Comparison of ENCODE assay signal across 14 cellular contexts in the genomic region with DNA sequence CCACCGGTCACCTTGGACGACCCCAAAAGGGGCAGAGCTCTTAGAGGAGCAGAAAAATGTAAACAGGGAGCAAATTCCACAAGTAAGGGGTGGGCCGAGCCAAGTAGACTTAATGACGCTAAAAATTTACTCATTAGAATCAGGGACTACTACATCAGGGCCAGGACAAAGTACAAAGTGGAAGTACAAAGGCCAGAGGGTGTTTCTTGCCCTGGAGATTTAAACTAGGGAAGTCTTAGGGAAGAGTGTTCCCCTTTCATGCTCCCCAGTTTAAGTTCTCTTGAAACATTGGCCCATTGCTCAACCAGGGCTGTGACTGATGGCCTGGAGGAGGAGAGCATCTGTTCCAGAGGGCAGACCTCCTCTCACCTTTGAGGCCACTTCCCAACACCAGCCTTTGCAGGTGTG. TPM values are rescaled to one million over a fixed set of nuclear protein-coding genes. Genes with fewer than 3 reads are reported as not detected.
DNase-seq lines count a peak whose midpoint lies in the region; ATAC-seq and TF ChIP-seq lines count a peak whose summit lies in the region.
"Had no signal": no experiment of that assay in that cellular context is flagged by ENCODE, and none has a peak within 500 bp of the region (broad histone marks: within the 10 kb centered on the region; RNA-seq: fewer than 3 reads in every experiment).

No MANE protein-coding gene starts in this region.

- no peaks in the 10 kb centered on the region for H3K36me3 ChIP-seq in esophagus muscularis mucosa
- H3K36me3 ChIP-seq in uterus = no peaks in the 10 kb centered on the region
- H3K36me3 ChIP-seq: prostate gland had no signal

- H3K4me3 ChIP-seq in esophagus muscularis mucosa (no peak overlapping the region), uterus (no peak overlapping the region)
- H3K4me3 ChIP-seq: adrenal gland, HAP-1, heart left ventricle, lung, prostate gland had no signal

- 52% methylated on average over 4 of the region's 4 CpGs for WGBS in esophagus muscularis mucosa

- peaks cover 46 to 72% (median 65%) of the 10 kb centered on the region in 4 donors for H3K4me1 ChIP-seq in esophagus muscularis mucosa
- H3K4me1 ChIP-seq in uterus = no peaks in the 10 kb centered on the region
- H3K4me1 ChIP-seq: HAP-1, prostate gland had no signal

- no peak for TF ChIP-seq CTCF in esophagus muscularis mucosa (IDR thresholded peaks at IDR 0.05)
- no peak for TF ChIP-seq CTCF in uterus (IDR thresholded peaks at IDR 0.05)

- TF ChIP-seq POLR2A in esophagus muscularis mucosa (IDR thresholded peaks at IDR 0.05; ENCODE audit: low read depth) = no peak
- no peak for TF ChIP-seq POLR2A in uterus (IDR thresholded peaks at IDR 0.05)

- H3K9me3 ChIP-seq in esophagus muscularis mucosa = no peaks in the 10 kb centered on the region
- no peaks in the 10 kb centered on the region for H3K9me3 ChIP-seq in uterus
- H3K9me3 ChIP-seq: adrenal gland, HAP-1, heart left ventricle, prostate gland had no signal

- intact Hi-C loops in esophagus muscularis mucosa (cut with DNase I) = no loop called here
- intact Hi-C loops in uterus (cut with DNase I; ENCODE audit: low total_unique reads) = no loop called here

- H3K27me3 ChIP-seq in esophagus muscularis mucosa = no peaks in the 10 kb centered on the region
- no peaks in the 10 kb centered on the region for H3K27me3 ChIP-seq in uterus
- H3K27me3 ChIP-seq: adrenal gland, heart left ventricle had no signal

- ATAC-seq in GM21825 (IDR thresholded peaks at IDR 0.05; ENCODE audit: unreplicated experiment) = no peak
- ATAC-seq in GM19397 (IDR thresholded peaks at IDR 0.05; ENCODE audit: unreplicated experiment) = no peak

- no peak for TF ChIP-seq EP300 in esophagus muscularis mucosa (IDR thresholded peaks at IDR 0.05)

- peak overlapping the region; percentile 5 to 48 (median 24) for H3K27ac ChIP-seq in esophagus muscularis mucosa (replicated peaks in 1 of 4)
- no peak overlapping the region for H3K27ac ChIP-seq in uterus
- H3K27ac ChIP-seq: prostate gland had no signal

- peak; percentile 38 for DNase-seq in EL
- DNase-seq in MV-4-11 (lab: John Stamatoyannopoulos, UW) = peak; percentile 60
- DNase-seq in esophagus muscularis mucosa (ENCODE audit: extremely low spot score) = no peak
- DNase-seq in pons (ENCODE audit: low spot score) = peak; percentile 34
- DNase-seq in uterus = no peak
- no peak for DNase-seq in dermis blood vessel endothelial cell
- DNase-seq: heart left ventricle, NCI-H2081 treated with DMSO at 0.1 percent for 48 hours had no signal

RNA-seq across cellular contexts. Expression of gene BACH1, which starts 48.6 kb away (rescaled TPM):
- total RNA-seq in esophagus muscularis mucosa (10 to 100 TPM; 43.8 to 86.3 (median 50.9) TPM), uterus (100 to 1,000 TPM in 2 of 4 donors, 10 to 100 TPM in 2; 52.9 to 107 (median 79.1) TPM), dermis blood vessel endothelial cell (30.4 and 48.0 TPM in 2 replicates)

Comparison
In these comparisons a context has a peak if more than half of its experiments do, and no peak if none do; other contexts are left out.
1. DNase-seq: peak in EL (single experiment), MV-4-11 (single experiment) and pons (single experiment); none in esophagus muscularis mucosa (single experiment), uterus (0 of 2) and dermis blood vessel endothelial cell (single experiment).
2. H3K27ac ChIP-seq: peak in esophagus muscularis mucosa (4 of 4); none in uterus (0 of 2).